In genomic region chr1:1287288-1288110, GRCh38 we compare ENCODE assay signal across 18 cellular contexts. TPM values are rescaled to one million over a fixed set of nuclear protein-coding genes. Genes with fewer than 3 reads are reported as not detected.
DNase-seq lines count a peak whose midpoint lies in the region; ATAC-seq and TF ChIP-seq lines count a peak whose summit lies in the region.
"Had no signal": no experiment of that assay in that cellular context is flagged by ENCODE, and none has a peak within 500 bp of the region (broad histone marks: within the 10 kb centered on the region; RNA-seq: fewer than 3 reads in every experiment).

No MANE protein-coding gene starts in this region.

- peaks cover 2% of the 10 kb centered on the region for H3K4me1 Mint-ChIP-seq in glutamatergic neuron (ENCODE audit: low read depth, unreplicated experiment)

- no peaks in the 10 kb centered on the region for H3K27me3 ChIP-seq in right cardiac atrium (ENCODE audit: control insufficient read depth, insufficient read depth)
- H3K27me3 ChIP-seq in mammary epithelial cell (ENCODE audit: insufficient read depth, low read length): no peaks in the 10 kb centered on the region
- H3K27me3 ChIP-seq: BLaER1, SJCRH30 had no signal

- peaks cover 18% of the 10 kb centered on the region for H3K27me3 Mint-ChIP-seq in glutamatergic neuron (ENCODE audit: unreplicated experiment)

- no peak overlapping the region for H3K9ac ChIP-seq in mammary epithelial cell (ENCODE audit: insufficient read depth, low read length)
- H3K9ac ChIP-seq: BLaER1 had no signal

- H3K9me3 ChIP-seq in right cardiac atrium (ENCODE audit: control insufficient read depth, low read length) (no peaks in the 10 kb centered on the region), mammary epithelial cell (replicated peaks; ENCODE audit: insufficient read depth, low read length) (no peaks in the 10 kb centered on the region)
- H3K9me3 ChIP-seq: BLaER1, SJCRH30 had no signal

- in situ Hi-C loops in mammary epithelial cell (cut with MboI; ENCODE audit: low sequenced_read_pairs in 2 of 2): loop anchor here in 1 of 2 donors (25.0 kb wide), 1 partner anchor 300 kb away; the partner anchor contains the start of gene PERM1

- no peaks in the 10 kb centered on the region for H3K36me3 Mint-ChIP-seq in glutamatergic neuron (ENCODE audit: unreplicated experiment)
- H3K36me3 Mint-ChIP-seq: CD8-positive, alpha-beta T cell had no signal

- no peak overlapping the region for H3K4me2 ChIP-seq in mammary epithelial cell (ENCODE audit: insufficient read depth, low read depth, low read length)
- H3K4me2 ChIP-seq: BLaER1, PC-9 had no signal

- no TSS peak for BruUV-seq in mammary epithelial cell (replicated peaks; lab: Mats Ljungman, UMichigan)

- H3K27ac ChIP-seq in right cardiac atrium (ENCODE audit: low read length) (no peak overlapping the region), mammary epithelial cell (ENCODE audit: insufficient read depth, low read depth, low read length) (no peak overlapping the region)
- H3K27ac ChIP-seq: BLaER1, PC-9, SJCRH30 had no signal

- H4K20me1 ChIP-seq in mammary epithelial cell (ENCODE audit: insufficient read depth, low read length): no peaks in the 10 kb centered on the region

- intact Hi-C loops in right cardiac atrium (cut with DNase I): no loop called here
- intact Hi-C loops in left ventricle myocardium superior (cut with micrococcal nuclease): no loop called here
- intact Hi-C loops in mammary epithelial cell (cut with micrococcal nuclease): no loop called here

- peaks cover 10% of the 10 kb centered on the region for H3K9me3 Mint-ChIP-seq in glutamatergic neuron (ENCODE audit: unreplicated experiment)
- H3K9me3 Mint-ChIP-seq: CD8-positive, alpha-beta T cell had no signal

- no peak for ATAC-seq in right cardiac atrium
- no peak for ATAC-seq in left ventricle myocardium superior
- ATAC-seq: CD8-positive, alpha-beta T cell had no signal

- no peak overlapping the region for H3K4me3 Mint-ChIP-seq in glutamatergic neuron (ENCODE audit: unreplicated experiment)
- H3K4me3 Mint-ChIP-seq: CD8-positive, alpha-beta T cell had no signal

- DNase-seq in NCI-H1417 (lab: John Stamatoyannopoulos, UW): peak in 2 of 3 experiments; percentile 6 to 39
- DNase-seq in NCI-H1417 treated with DMSO at 0.1 percent for 48 hours (lab: John Stamatoyannopoulos, UW): no peak
- DNase-seq in right cardiac atrium: peak in 2 of 3 donors; percentile 55 to 57
- DNase-seq in left ventricle myocardium superior: no peak
- DNase-seq in glutamatergic neuron: peak; percentile 31
- DNase-seq in mammary epithelial cell: no peak
- DNase-seq in HuH-7.5 (ENCODE audit: low spot score): no peak
- no peak for DNase-seq in NAMALWA (ENCODE audit: low spot score)
- DNase-seq: 8988T; CD8-positive, alpha-beta T cell; IMR-90; NCI-H1436; NCI-H2081 treated with DMSO at 0.1 percent for 48 hours; NCI-H226; NCI-H748 treated with DMSO at 0.1 percent for 48 hours; PC-9; SJCRH30 had no signal

- H3K79me2 ChIP-seq in mammary epithelial cell (ENCODE audit: insufficient read depth, low read length): no peaks in the 10 kb centered on the region

- CTCF ChIA-PET in mammary epithelial cell (lab: Charles Lee; ENCODE audit: low non-redundant PET): no interaction called here

- 82% methylated on average over 46 of the region's 46 CpGs for WGBS in right cardiac atrium
- WGBS in mammary epithelial cell (ENCODE audit: low coverage, missing lambda C conversion rate): 94% methylated on average over 22 of the region's 46 CpGs

- H2AFZ ChIP-seq in mammary epithelial cell (ENCODE audit: low read depth, low read length): no peak overlapping the region
- H2AFZ ChIP-seq: PC-9 had no signal

- no peak overlapping the region for H3K4me3 ChIP-seq in right cardiac atrium (ENCODE audit: low read length)
- H3K4me3 ChIP-seq in mammary epithelial cell (replicated peaks in 1 of 3; ENCODE audit: insufficient read depth in 1 of 3, low read depth in 2 of 3, low read length in 3 of 3): no peak overlapping the region
- H3K4me3 ChIP-seq: BLaER1, PC-9, SJCRH30 had no signal

- H3K27ac Mint-ChIP-seq in glutamatergic neuron (ENCODE audit: unreplicated experiment): no peak overlapping the region
- H3K27ac Mint-ChIP-seq: CD8-positive, alpha-beta T cell had no signal

- H3K36me3 ChIP-seq in mammary epithelial cell (ENCODE audit: insufficient read depth, low read length): no peaks in the 10 kb centered on the region
- H3K36me3 ChIP-seq: BLaER1, SJCRH30 had no signal

- no peaks in the 10 kb centered on the region for H3K4me1 ChIP-seq in right cardiac atrium (ENCODE audit: control insufficient read depth, insufficient read depth, low read length)
- peaks cover 10% of the 10 kb centered on the region for H3K4me1 ChIP-seq in mammary epithelial cell (ENCODE audit: insufficient read depth, low read length)

- TF ChIP-seq CTCF in glutamatergic neuron (IDR thresholded peaks at IDR 0.05; ENCODE audit: partially characterized antibody, unreplicated experiment): no peak
- no peak for TF ChIP-seq CTCF in mammary epithelial cell (conservative IDR thresholded peaks at IDR 0.05 in 1 of 2, IDR thresholded peaks at IDR 0.05 in 1 of 2; ENCODE audit: extremely low read depth in 1 of 2, insufficient read depth in 1 of 2, low read depth in 1 of 2, low read length in 2 of 2)

- dilution Hi-C loops in mammary epithelial cell (cut with HindIII; ENCODE audit: low sequenced_read_pairs): loop anchor here (5.0 kb wide), 1 partner anchor 60 kb away; no protein-coding TSS in a partner anchor

RNA-seq across cellular contexts. Expression of gene SCNN1D, which starts 7.3 kb away (rescaled TPM):
- total RNA-seq in right cardiac atrium (1 to 10 TPM; 2.7 to 6.2 (median 4.8) TPM), left ventricle myocardium superior (3.0 TPM), glutamatergic neuron (ENCODE audit: unreplicated experiment) (8.4 TPM), mammary epithelial cell (1 to 10 TPM in 1 of 2 donors, under 1 TPM in 1; 0.67 to 1.7 TPM)
- polyA plus RNA-seq in right cardiac atrium (3.4 TPM), mammary epithelial cell (0.50 TPM)
- polyA minus RNA-seq in mammary epithelial cell: not detected

RNA-seq across cellular contexts. Expression of gene UBE2J2, which starts 13.8 kb away (rescaled TPM):
- total RNA-seq in right cardiac atrium: 10 to 100 TPM; 34.9 to 41.2 (median 37.1) TPM
- 38.4 TPM for polyA plus RNA-seq in right cardiac atrium
- total RNA-seq in left ventricle myocardium superior: 39.5 TPM
- 88.1 TPM for total RNA-seq in glutamatergic neuron (ENCODE audit: unreplicated experiment)
- total RNA-seq in mammary epithelial cell: 10 to 100 TPM; 36.7 to 59.7 TPM
- 32.5 TPM for polyA plus RNA-seq in mammary epithelial cell
- polyA minus RNA-seq in mammary epithelial cell: 11.7 TPM

RNA-seq across cellular contexts. Expression of gene ACAP3, which starts 20.2 kb away (rescaled TPM):
- 10 to 100 TPM; 33.1 to 61.8 (median 42.8) TPM for total RNA-seq in right cardiac atrium
- 37.4 TPM for polyA plus RNA-seq in right cardiac atrium
- total RNA-seq in left ventricle myocardium superior: 60.4 TPM
- 1,099 TPM for total RNA-seq in glutamatergic neuron (ENCODE audit: unreplicated experiment)
- total RNA-seq in mammary epithelial cell: 10 to 100 TPM; 16.7 to 32.3 TPM
- 15.5 TPM for polyA plus RNA-seq in mammary epithelial cell
- 11.7 TPM for polyA minus RNA-seq in mammary epithelial cell

RNA-seq across cellular contexts. Expression of gene PUSL1, which starts 20.9 kb away (rescaled TPM):
- 10 to 100 TPM; 11.3 to 14.1 (median 12.5) TPM for total RNA-seq in right cardiac atrium
- 13.1 TPM for polyA plus RNA-seq in right cardiac atrium
- total RNA-seq in left ventricle myocardium superior: 11.1 TPM
- total RNA-seq in glutamatergic neuron (ENCODE audit: unreplicated experiment): 45.5 TPM
- total RNA-seq in mammary epithelial cell: 10 to 100 TPM; 21.5 to 23.6 TPM
- polyA plus RNA-seq in mammary epithelial cell: 25.3 TPM
- 32.6 TPM for polyA minus RNA-seq in mammary epithelial cell

RNA-seq across cellular contexts. Expression of gene INTS11, which starts 37.0 kb away (rescaled TPM):
- 10 to 100 TPM; 53.1 to 61.7 (median 58.7) TPM for total RNA-seq in right cardiac atrium
- polyA plus RNA-seq in right cardiac atrium: 70.3 TPM
- 77.2 TPM for total RNA-seq in left ventricle myocardium superior
- 147 TPM for total RNA-seq in glutamatergic neuron (ENCODE audit: unreplicated experiment)
- total RNA-seq in mammary epithelial cell: 100 to 1,000 TPM in 1 of 2 donors, 10 to 100 TPM in 1; 46.3 to 107 TPM
- 109 TPM for polyA plus RNA-seq in mammary epithelial cell
- 162 TPM for polyA minus RNA-seq in mammary epithelial cell

Comparison
In these comparisons a context has a peak if more than half of its experiments do, and no peak if none do; other contexts are left out.
1. DNase-seq: peak in NCI-H1417 (2 of 3), right cardiac atrium (2 of 3) and glutamatergic neuron (single experiment); none in NCI-H1417 treated with DMSO at 0.1 percent for 48 hours (single experiment), left ventricle myocardium superior (single experiment), mammary epithelial cell (single experiment), HuH-7.5 (single experiment) and NAMALWA (single experiment).
2. RNA of gene ACAP3, which starts 20.2 kb away (total RNA-seq): 1,099 TPM in glutamatergic neuron (single experiment); 60.4 TPM in left ventricle myocardium superior (single experiment), 33.1 to 61.8 TPM in right cardiac atrium and 16.7 to 32.3 TPM in mammary epithelial cell; every median in the first group is over 10 times any median in the second.